28 cellular contexts compared by ENCODE assay signal in genomic region chr1:70628973-70629372, GRCh38.
A peak's percentile ranks its signal among the peaks of the same experiment; 100 is the strongest.
DNase-seq lines count a peak whose midpoint lies in the region; ATAC-seq, FAIRE-seq and TF ChIP-seq lines count a peak whose summit lies in the region.
"Had no signal": no experiment of that assay in that cellular context is flagged by ENCODE, and none has a peak within 500 bp of the region (broad histone marks: within the 10 kb centered on the region; RNA-seq: fewer than 3 reads in every experiment).

No MANE protein-coding gene starts in this region.

- H3K27me3 ChIP-seq in HepG2 (ENCODE audit: control insufficient read depth in 1 of 2, insufficient read depth in 2 of 2, low read length in 2 of 2) (no peaks in the 10 kb centered on the region), right lobe of liver (no peaks in the 10 kb centered on the region)
- H3K27me3 ChIP-seq: Peyer's patch had no signal

- TF ChIP-seq POLR2A in HepG2 (IDR thresholded peaks at IDR 0.05; ENCODE audit: insufficient read depth in 1 of 2, low read depth in 2 of 2, low read length in 2 of 2) = no peak
- TF ChIP-seq POLR2A in right lobe of liver (IDR thresholded peaks at IDR 0.05) = no peak

- no peaks in the 10 kb centered on the region for H4K20me1 ChIP-seq in HepG2 (ENCODE audit: insufficient read depth, low read length)

- CTCF ChIA-PET in HepG2 (lab: Yijun Ruan, JAX; ENCODE audit: low intra/inter-chr PET ratio, low total read pairs) = no interaction called here

- H3K36me3 ChIP-seq in HepG2 (replicated peaks in 1 of 2; ENCODE audit: control insufficient read depth in 1 of 2, insufficient read depth in 2 of 2, low read length in 2 of 2) = no peaks in the 10 kb centered on the region
- no peaks in the 10 kb centered on the region for H3K36me3 ChIP-seq in right lobe of liver
- H3K36me3 ChIP-seq: Peyer's patch had no signal

- peaks cover 2% of the 10 kb centered on the region for H3K9me3 Mint-ChIP-seq in glutamatergic neuron (ENCODE audit: unreplicated experiment)

- H3K27ac Mint-ChIP-seq in glutamatergic neuron (ENCODE audit: unreplicated experiment) = peak overlapping the region; percentile 7
- H3K27ac Mint-ChIP-seq: B cell; CD8-positive, alpha-beta T cell had no signal

- ATAC-seq in HepG2 (peak; percentile 37; the same call in 2 of the 3 replicates), right lobe of liver (no peak)
- ATAC-seq: CD8-positive, alpha-beta T cell had no signal

- no peaks in the 10 kb centered on the region for H3K4me1 ChIP-seq in HepG2 (ENCODE audit: insufficient read depth, low read length)
- no peaks in the 10 kb centered on the region for H3K4me1 ChIP-seq in right lobe of liver
- H3K4me1 ChIP-seq: Caco-2, Peyer's patch had no signal

- FAIRE-seq in HepG2 (lab: Jason Lieb, UNC) = no peak
- FAIRE-seq: GM12892 had no signal

- no peak overlapping the region for H3K4me3 Mint-ChIP-seq in glutamatergic neuron (ENCODE audit: unreplicated experiment)
- H3K4me3 Mint-ChIP-seq: B cell; CD8-positive, alpha-beta T cell had no signal

- no peaks in the 10 kb centered on the region for H3K79me2 ChIP-seq in HepG2 (ENCODE audit: insufficient read depth, low read length)

- no peak overlapping the region for H3K4me2 ChIP-seq in HepG2 (ENCODE audit: low read depth, low read length)

- 0% methylated on average over 4 of the region's 5 CpGs for WGBS in HepG2 (ENCODE audit: low lambda C conversion rate)
- WGBS in right lobe of liver (ENCODE audit: insufficient coverage, low coverage, low lambda C conversion rate, missing lambda C conversion rate) = 60% methylated on average over 2 of the region's 5 CpGs

- H3K36me3 Mint-ChIP-seq in glutamatergic neuron (ENCODE audit: unreplicated experiment) = no peaks in the 10 kb centered on the region
- H3K36me3 Mint-ChIP-seq: CD8-positive, alpha-beta T cell had no signal

- H3K9ac ChIP-seq in HepG2 (ENCODE audit: insufficient read depth, low read depth, low read length) = no peak overlapping the region

- H3K27ac ChIP-seq in HepG2 (ENCODE audit: extremely low read length, insufficient read depth, low read length) = no peak overlapping the region
- no peak overlapping the region for H3K27ac ChIP-seq in right lobe of liver
- H3K27ac ChIP-seq: 22Rv1, C4-2B, Peyer's patch, SK-N-MC had no signal

- no peak for TF ChIP-seq EP300 in HepG2 (IDR thresholded peaks at IDR 0.05; ENCODE audit: low read depth in 2 of 2, low read length in 2 of 2)
- no peak for TF ChIP-seq EP300 in HepG2 (CRISPR knock-in tag; IDR thresholded peaks at IDR 0.05; ENCODE audit: borderline replicate concordance)

- peaks cover 1% of the 10 kb centered on the region for H3K27me3 Mint-ChIP-seq in glutamatergic neuron (ENCODE audit: unreplicated experiment)
- H3K27me3 Mint-ChIP-seq: B cell had no signal

- no peak overlapping the region for H3K4me3 ChIP-seq in HepG2 (replicated peaks in 1 of 3; ENCODE audit: insufficient read depth in 1 of 3, low read depth in 2 of 3, low read length in 3 of 3)
- no peak overlapping the region for H3K4me3 ChIP-seq in right lobe of liver
- H3K4me3 ChIP-seq: Peyer's patch, SK-N-MC had no signal

- H3K4me1 Mint-ChIP-seq in glutamatergic neuron (ENCODE audit: low read depth, unreplicated experiment) = peaks cover 9% of the 10 kb centered on the region
- H3K4me1 Mint-ChIP-seq: B cell had no signal

- no TSS peak for BruUV-seq in HepG2 (replicated peaks; lab: Mats Ljungman, UMichigan)

- no peak overlapping the region for H2AFZ ChIP-seq in HepG2 (ENCODE audit: low read length)

- POLR2A ChIA-PET in HepG2 (lab: Yijun Ruan, JAX) = no interaction called here

- TF ChIP-seq CTCF in HepG2 (CRISPR knock-in tag; IDR thresholded peaks at IDR 0.05) (no peak), right lobe of liver (IDR thresholded peaks at IDR 0.05) (no peak), glutamatergic neuron (IDR thresholded peaks at IDR 0.05; ENCODE audit: partially characterized antibody, unreplicated experiment) (no peak)

- TF ChIP-seq RAD21 in HepG2 (CRISPR knock-in tag; IDR thresholded peaks at IDR 0.05) = no peak

- no peaks in the 10 kb centered on the region for H3K9me3 ChIP-seq in HepG2 (ENCODE audit: low read length)
- no peaks in the 10 kb centered on the region for H3K9me3 ChIP-seq in right lobe of liver
- H3K9me3 ChIP-seq: Caco-2, Peyer's patch had no signal

- DNase-seq in DMS53 (lab: John Stamatoyannopoulos, UW) (peak; percentile 15), DMS53 treated with DMSO at 0.1 percent for 48 hours (lab: John Stamatoyannopoulos, UW; ENCODE audit: unreplicated experiment) (no peak), HepG2 (ENCODE audit: low spot score) (no peak), right lobe of liver (no peak), glutamatergic neuron (no peak), DMS79 treated with DMSO at 0.1 percent for 48 hours (lab: John Stamatoyannopoulos, UW) (no peak), NK-92 (lab: John Stamatoyannopoulos, UW; ENCODE audit: unreplicated experiment) (no peak)
- no peak for DNase-seq in activated CD8-positive, alpha-beta memory T cell treated with anti-CD3 and anti-CD28 coated beads for 24 hours
- DNase-seq: Caco-2; CD8-positive, alpha-beta T cell; DND-41; H7; KBM-7; NCI-H1092; NCI-H1417 treated with DMSO at 0.1 percent for 48 hours; NCI-H1694 treated with DMSO at 0.1 percent for 48 hours; NCI-H2081 treated with DMSO at 0.1 percent for 48 hours; NCI-H2171 treated with DMSO at 0.1 percent for 48 hours; NCI-H345; NCI-H524 treated with DMSO at 0.1 percent for 48 hours; OCI-M1; Peyer's patch; SIG-M5 had no signal

- intact Hi-C loops in HepG2 (cut with micrococcal nuclease; ENCODE audit: unreplicated experiment) (no loop called here), right lobe of liver (cut with DNase I) (no loop called here)

- in situ Hi-C loops in HepG2 (cut with HindIII; ENCODE audit: extremely low pct_ligation_motif_present, low pct_unique_long_range_greater_than_20kb) = no loop called here

TF ChIP-seq in HepG2, 621 proteins besides CTCF, POLR2A, EP300 and RAD21:
- TF ChIP-seq ADNP (CRISPR knock-in tag; IDR thresholded peaks at IDR 0.05) (no peak), CREM (IDR thresholded peaks at IDR 0.05) (no peak), CREM (CRISPR knock-in tag; IDR thresholded peaks at IDR 0.05) (no peak), SP4 (CRISPR knock-in tag; IDR thresholded peaks at IDR 0.05) (no peak), ZNF614 (CRISPR knock-in tag; IDR thresholded peaks at IDR 0.05; ENCODE audit: borderline replicate concordance) (no peak), KLF16 (CRISPR knock-in tag; IDR thresholded peaks at IDR 0.05) (no peak), BCLAF1 (IDR thresholded peaks at IDR 0.05) (no peak), KDM3A (CRISPR knock-in tag; IDR thresholded peaks at IDR 0.05; ENCODE audit: low read depth) (no peak), REST (IDR thresholded peaks at IDR 0.05; ENCODE audit: borderline replicate concordance in 1 of 2, low read depth in 1 of 2, low read length in 2 of 2) (peak in 1 of 2 experiments; percentile 69; a peak in 2 of 4 replicates)
